Comparison of ENCODE assay signal across 15 cellular contexts in genomic region chr15:100642217-100642949, GRCh38. TPM values are rescaled to one million over a fixed set of nuclear protein-coding genes. Genes with fewer than 3 reads are reported as not detected.
DNase-seq lines count a peak whose midpoint lies in the region; ATAC-seq and TF ChIP-seq lines count a peak whose summit lies in the region.
"Had no signal": no experiment of that assay in that cellular context is flagged by ENCODE, and none has a peak within 500 bp of the region (broad histone marks: within the 10 kb centered on the region; RNA-seq: fewer than 3 reads in every experiment).

No MANE protein-coding gene starts in this region.

- DNase-seq in CD14-positive monocyte (ENCODE audit: low spot score) (no peak), RWPE1 (ENCODE audit: low spot score) (no peak), left lobe of liver (ENCODE audit: low spot score) (no peak), hypothalamus (lab: John Stamatoyannopoulos, UW) (no peak), MV-4-11 (lab: John Stamatoyannopoulos, UW) (no peak)
- DNase-seq: 8988T; CD4-positive, alpha-beta memory T cell; DMS79 treated with DMSO at 0.1 percent for 48 hours; EL; GOT3; H9 had no signal

- peaks cover 24% of the 10 kb centered on the region for H3K4me1 Mint-ChIP-seq in CD14-positive monocyte

- ATAC-seq in left lobe of liver: peak; percentile 55
- ATAC-seq in GM18498 (IDR thresholded peaks at IDR 0.05; ENCODE audit: unreplicated experiment): no peak
- ATAC-seq in HG02973 (IDR thresholded peaks at IDR 0.05; ENCODE audit: unreplicated experiment): no peak

- H3K27me3 Mint-ChIP-seq in CD14-positive monocyte (ENCODE audit: low read depth in 3 of 3): no peaks in the 10 kb centered on the region
- H3K27me3 Mint-ChIP-seq: CD4-positive, alpha-beta memory T cell had no signal

- H3K9me3 ChIP-seq in neutrophil: no peaks in the 10 kb centered on the region
- H3K9me3 ChIP-seq: BLaER1 had no signal

- H3K4me3 ChIP-seq in neutrophil (ENCODE audit: low read depth in 1 of 2, low read length in 1 of 2): peak overlapping the region; percentile 2 to 9
- H3K4me3 ChIP-seq: BLaER1 had no signal

- H3K4me3 Mint-ChIP-seq in CD14-positive monocyte: no peak overlapping the region
- H3K4me3 Mint-ChIP-seq: CD4-positive, alpha-beta memory T cell; H9 had no signal

- peaks cover 3 to 8% of the 10 kb centered on the region in 2 donors for H3K36me3 Mint-ChIP-seq in CD14-positive monocyte

- no peaks in the 10 kb centered on the region for H3K27me3 ChIP-seq in neutrophil
- H3K27me3 ChIP-seq: BLaER1 had no signal

- POLR2A ChIA-PET in RWPE1 (lab: Yijun Ruan, JAX; ENCODE audit: low non-redundant PET): no interaction called here

- H3K36me3 ChIP-seq in neutrophil: no peaks in the 10 kb centered on the region

- peak overlapping the region in 4 of 7 donors; percentile 25 to 72 (median 48) for H3K27ac Mint-ChIP-seq in CD14-positive monocyte

- TF ChIP-seq CTCF in CD14-positive monocyte (IDR thresholded peaks at IDR 0.05) (no peak), RWPE1 (conservative IDR thresholded peaks at IDR 0.05; ENCODE audit: low read depth) (no peak), neutrophil (IDR thresholded peaks at IDR 0.05) (peak; percentile 19)

- CTCF ChIA-PET in RWPE1 (lab: Yijun Ruan, JAX): interaction anchor here (0.6 kb wide), 1 partner anchor 207 kb away, joined by 7 read pairs; no protein-coding TSS in a partner anchor

- peaks cover 44 to 72% of the 10 kb centered on the region in 2 experiments for H3K4me1 ChIP-seq in neutrophil (ENCODE audit: control insufficient read depth in 1 of 2, insufficient read depth in 1 of 2, low read depth in 1 of 2, low read length in 1 of 2)
- H3K4me1 ChIP-seq: BLaER1 had no signal

- peaks cover 0 to 3% (median 0%) of the 10 kb centered on the region in 7 donors for H3K9me3 Mint-ChIP-seq in CD14-positive monocyte
- H3K9me3 Mint-ChIP-seq: CD4-positive, alpha-beta memory T cell; H9 had no signal

- intact Hi-C loops in CD14-positive monocyte (cut with micrococcal nuclease): no loop called here

- H3K27ac ChIP-seq in RWPE1: 0 out of 2 replicates have a peak overlapping the region, but pooled peaks have one; percentile 1
- peak overlapping the region; percentile 83 for H3K27ac ChIP-seq in neutrophil
- H3K27ac ChIP-seq: BLaER1 had no signal

RNA-seq across cellular contexts. Expression of gene ASB7, which starts 40.0 kb away (rescaled TPM):
- polyA plus RNA-seq in CD14-positive monocyte: 1 to 10 TPM; 5.3 to 7.6 TPM
- total RNA-seq in left lobe of liver: 7.3 TPM

RNA-seq across cellular contexts. Expression of gene LINS1, which starts 40.4 kb away (rescaled TPM):
- 1 to 10 TPM; 4.2 to 8.8 TPM for polyA plus RNA-seq in CD14-positive monocyte
- total RNA-seq in left lobe of liver: 4.2 TPM
